11 cellular contexts compared by ENCODE assay signal in the genomic region with DNA sequence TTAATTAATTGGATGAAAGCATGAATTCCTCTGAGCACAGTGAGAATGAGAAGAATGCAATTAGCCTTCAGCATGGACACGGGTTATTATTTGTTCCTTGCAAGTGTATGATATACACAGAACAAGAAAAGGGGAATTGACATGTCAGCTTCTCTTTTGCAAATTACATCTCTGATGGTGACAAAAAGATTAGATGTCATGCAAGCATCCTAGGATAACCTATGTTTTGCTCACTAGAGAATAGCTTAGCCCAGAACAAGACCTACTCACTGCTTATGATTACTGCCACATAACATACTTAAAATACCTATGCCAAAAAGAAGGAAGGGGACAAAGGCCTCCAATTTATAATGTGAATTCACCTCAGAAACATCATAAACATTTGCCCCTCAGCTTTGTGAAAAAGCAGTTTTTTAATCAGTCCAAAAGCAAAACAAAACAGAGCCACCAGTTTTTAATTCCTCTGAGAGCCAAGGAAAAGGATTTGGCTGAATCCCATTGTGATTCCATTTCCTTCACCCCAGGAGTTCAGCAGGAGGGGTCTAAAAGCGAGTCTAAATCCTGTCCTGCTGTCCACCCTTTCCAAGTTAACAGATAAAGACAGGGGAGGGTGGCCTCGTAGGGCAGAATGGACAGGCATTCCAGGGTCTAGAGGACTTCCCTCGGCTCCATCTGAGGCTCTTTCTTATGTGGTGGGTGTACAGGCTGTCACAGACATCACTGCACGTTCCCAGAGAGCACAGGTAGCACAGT.
A peak's percentile ranks its signal among the peaks of the same experiment; 100 is the strongest.
DNase-seq lines count a peak whose midpoint lies in the region; ATAC-seq lines count a peak whose summit lies in the region.
"Had no signal": no experiment of that assay in that cellular context is flagged by ENCODE, and none has a peak within 500 bp of the region (broad histone marks: within the 10 kb centered on the region; RNA-seq: fewer than 3 reads in every experiment).

No MANE protein-coding gene starts in this region.

- H3K9me3 ChIP-seq in neuronal stem cell (replicated peaks in 1 of 2; ENCODE audit: control insufficient read depth in 2 of 2, insufficient read depth in 1 of 2, low read depth in 1 of 2, low read length in 2 of 2), result peaks cover 3 to 6% of the 10 kb centered on the region in 2 donors
- H3K9me3 ChIP-seq: ovary, SK-N-SH had no signal

- peaks cover 10 to 12% of the 10 kb centered on the region in 2 donors for H3K4me1 ChIP-seq in neuronal stem cell (ENCODE audit: control insufficient read depth in 2 of 2, insufficient read depth in 1 of 2, low read depth in 1 of 2, low read length in 2 of 2)

- H3K4me3 Mint-ChIP-seq in activated CD8-positive, alpha-beta memory T cell treated with anti-CD3 and anti-CD28 coated beads, Interleukin-2, amount 10 ng/mL, durations not matched to agents 7 days and 5 days, result peak overlapping the region; percentile 51

- peak overlapping the region; percentile 49 for H2BK5ac ChIP-seq in neuronal stem cell (ENCODE audit: low read length)

- H3K27ac Mint-ChIP-seq in activated CD8-positive, alpha-beta memory T cell treated with anti-CD3 and anti-CD28 coated beads, Interleukin-2, amount 10 ng/mL, durations not matched to agents 7 days and 5 days, result peak overlapping the region; percentile 100

- H3K23ac ChIP-seq in neuronal stem cell (ENCODE audit: low read depth, low read length, poor library complexity), result no peak overlapping the region

- ATAC-seq in activated CD8-positive, alpha-beta memory T cell treated with anti-CD3 and anti-CD28 coated beads, Interleukin-2, amount 10 ng/mL, durations not matched to agents 7 days and 5 days, result no peak
- no peak for ATAC-seq in HG02870 (IDR thresholded peaks at IDR 0.05; ENCODE audit: unreplicated experiment)
- ATAC-seq in HG03135 (IDR thresholded peaks at IDR 0.05; ENCODE audit: unreplicated experiment), result no peak

- H3K18ac ChIP-seq in neuronal stem cell (ENCODE audit: low read length), result peak overlapping the region; percentile 25

- no peaks in the 10 kb centered on the region for H3K79me1 ChIP-seq in neuronal stem cell (ENCODE audit: low read depth, low read length)

- no peak overlapping the region for H2BK120ac ChIP-seq in neuronal stem cell (ENCODE audit: low read depth, low read length)

- H3K27ac ChIP-seq in neuronal stem cell (replicated peaks; ENCODE audit: low read length), result peak overlapping the region; percentile 62

- no peak overlapping the region for H3K14ac ChIP-seq in neuronal stem cell (ENCODE audit: low read length)

- no CpG with 5 or more reads among the region's 5 CpGs for WGBS in neuronal stem cell (ENCODE audit: extremely low coverage in 2 of 2, insufficient read length in 2 of 2, insufficient replicate concordance in 1 of 2), 2 donors

- H3K4me3 ChIP-seq in Jurkat, Clone E6-1 (ENCODE audit: low read length), result peak overlapping the region; percentile 32
- no peak overlapping the region for H3K4me3 ChIP-seq in neuronal stem cell (ENCODE audit: low read length in 2 of 2)
- H3K4me3 ChIP-seq: ovary had no signal

- H3K36me3 ChIP-seq in neuronal stem cell (replicated peaks in 1 of 2; ENCODE audit: control insufficient read depth in 2 of 2, insufficient read depth in 2 of 2, low read length in 2 of 2), result no peaks in the 10 kb centered on the region
- H3K36me3 ChIP-seq: ovary had no signal

- H3K4me1 Mint-ChIP-seq in activated CD8-positive, alpha-beta memory T cell treated with anti-CD3 and anti-CD28 coated beads, Interleukin-2, amount 10 ng/mL, durations not matched to agents 7 days and 5 days, result peaks cover 60% of the 10 kb centered on the region

- in situ Hi-C loops in ACHN (cut with HindIII; ENCODE audit: low pct_ligation_motif_present, low pct_unique_long_range_greater_than_20kb, low sequenced_read_pairs), result no loop called here

- no peaks in the 10 kb centered on the region for H3K9me3 Mint-ChIP-seq in activated CD8-positive, alpha-beta memory T cell treated with anti-CD3 and anti-CD28 coated beads, Interleukin-2, amount 10 ng/mL, durations not matched to agents 7 days and 5 days (ENCODE audit: low read depth)

- H4K91ac ChIP-seq in neuronal stem cell (ENCODE audit: low read depth, low read length, poor library complexity), result no peak overlapping the region

- DNase-seq in activated CD8-positive, alpha-beta memory T cell treated with anti-CD3 and anti-CD28 coated beads, Interleukin-2, amount 10 ng/mL, durations not matched to agents 7 days and 5 days, result no peak
- DNase-seq in activated CD8-positive, alpha-beta memory T cell treated with anti-CD3 and anti-CD28 coated beads, Interleukin-2, amount 50 U/mL, for 48 hours, result no peak
- DNase-seq in Jurkat, Clone E6-1 (ENCODE audit: low read depth, low spot score), result no peak
- DNase-seq in cerebellar nuclear complex (lab: John Stamatoyannopoulos, UW) (peak; percentile 56 to 70), neuronal stem cell (ENCODE audit: low spot score) (no peak), ACHN (no peak)
- DNase-seq: NCI-H187, SK-N-SH had no signal

- H2BK12ac ChIP-seq in neuronal stem cell (ENCODE audit: low read length), result peak overlapping the region; percentile 27

- H3K9ac ChIP-seq in neuronal stem cell (ENCODE audit: low read depth, low read length, poor library complexity), result no peak overlapping the region
- H3K9ac ChIP-seq: SK-N-SH had no signal

- CTCF ChIA-PET in activated CD8-positive, alpha-beta memory T cell treated with anti-CD3 and anti-CD28 coated beads, Interleukin-2, amount 10 ng/mL, durations not matched to agents 7 days and 5 days (lab: Charles Lee), result interaction anchor here (1.6 to 5.2 kb wide), 2 partner anchors 66 kb away, joined by 3 to 47 read pairs; no protein-coding TSS in a partner anchor

- no peaks in the 10 kb centered on the region for H3K27me3 Mint-ChIP-seq in activated CD8-positive, alpha-beta memory T cell treated with anti-CD3 and anti-CD28 coated beads, Interleukin-2, amount 10 ng/mL, durations not matched to agents 7 days and 5 days

- no peak overlapping the region for H4K8ac ChIP-seq in neuronal stem cell (ENCODE audit: low read depth, low read length)

- H3K27me3 ChIP-seq in neuronal stem cell (ENCODE audit: control insufficient read depth in 3 of 3, insufficient read depth in 3 of 3, low read depth in 1 of 3, low read length in 3 of 3), result no peaks in the 10 kb centered on the region
- H3K27me3 ChIP-seq: ovary had no signal

- H2AK5ac ChIP-seq in neuronal stem cell (ENCODE audit: low read depth, low read length), result no peak overlapping the region

- H3K4ac ChIP-seq in neuronal stem cell (ENCODE audit: low read length), result no peak overlapping the region

- H3K4me2 ChIP-seq in neuronal stem cell (ENCODE audit: insufficient read depth, low read length, poor library complexity, severe bottlenecking), result peak overlapping the region; percentile 43
- H3K4me2 ChIP-seq: SK-N-SH had no signal

- no peak overlapping the region for H2BK15ac ChIP-seq in neuronal stem cell (ENCODE audit: low read length)

- peaks cover 8% of the 10 kb centered on the region for H3K36me3 Mint-ChIP-seq in activated CD8-positive, alpha-beta memory T cell treated with anti-CD3 and anti-CD28 coated beads, Interleukin-2, amount 10 ng/mL, durations not matched to agents 7 days and 5 days

- H2AFZ ChIP-seq in neuronal stem cell (ENCODE audit: low read length), result peak overlapping the region; percentile 58

Comparison
In these comparisons a context has a peak if more than half of its experiments do, and no peak if none do; other contexts are left out.
1. DNase-seq: peak in cerebellar nuclear complex (2 of 2); none in activated CD8-positive, alpha-beta memory T cell treated with anti-CD3 and anti-CD28 coated beads, Interleukin-2, amount 10 ng/mL, durations not matched to agents 7 days and 5 days (single experiment), activated CD8-positive, alpha-beta memory T cell treated with anti-CD3 and anti-CD28 coated beads, Interleukin-2, amount 50 U/mL, for 48 hours (single experiment), Jurkat, Clone E6-1 (single experiment), neuronal stem cell (single experiment) and ACHN (single experiment).